ENCODE assay signal across 1 cellular context in genomic region chr2:42764096-42764495, GRCh38.
TF ChIP-seq lines count a peak whose summit lies in the region.

TSS of gene OXER1 (minus strand) at chr2:42764135. CDS start at chr2:42764062, 73 bp downstream.

TF ChIP-seq in IMR-90, 13 proteins besides CTCF, POLR2A, EP300 and RAD21:
- TF ChIP-seq MAZ (IDR thresholded peaks at IDR 0.05; ENCODE audit: borderline replicate concordance, low read depth, low read length) (no peak), CHD1 (IDR thresholded peaks at IDR 0.05; ENCODE audit: low read depth, low read length) (no peak), BHLHE40 (IDR thresholded peaks at IDR 0.05; ENCODE audit: low read depth, low read length) (no peak), RFX5 (IDR thresholded peaks at IDR 0.05; ENCODE audit: low read depth, low read length) (no peak), MAFK (IDR thresholded peaks at IDR 0.05; ENCODE audit: low read depth, low read length) (no peak), MXI1 (IDR thresholded peaks at IDR 0.05; ENCODE audit: borderline replicate concordance, low read depth, low read length) (no peak), SMC3 (IDR thresholded peaks at IDR 0.05; ENCODE audit: low read depth, low read length) (no peak), FOS (IDR thresholded peaks at IDR 0.05; ENCODE audit: low read depth, low read length) (no peak)
- TF ChIP-seq, protein P1, sequence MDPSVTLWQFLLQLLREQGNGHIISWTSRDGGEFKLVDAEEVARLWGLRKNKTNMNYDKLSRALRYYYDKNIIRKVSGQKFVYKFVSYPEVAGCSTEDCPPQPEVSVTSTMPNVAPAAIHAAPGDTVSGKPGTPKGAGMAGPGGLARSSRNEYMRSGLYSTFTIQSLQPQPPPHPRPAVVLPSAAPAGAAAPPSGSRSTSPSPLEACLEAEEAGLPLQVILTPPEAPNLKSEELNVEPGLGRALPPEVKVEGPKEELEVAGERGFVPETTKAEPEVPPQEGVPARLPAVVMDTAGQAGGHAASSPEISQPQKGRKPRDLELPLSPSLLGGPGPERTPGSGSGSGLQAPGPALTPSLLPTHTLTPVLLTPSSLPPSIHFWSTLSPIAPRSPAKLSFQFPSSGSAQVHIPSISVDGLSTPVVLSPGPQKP (IDR thresholded peaks at IDR 0.05; ENCODE audit: borderline replicate concordance, low read depth, low read length): no peak
TF ChIP-seq in IMR-90: peak in this region for 0.
